ENCODE assay signal across 27 cellular contexts in genomic region chr4:138558886-138559285, GRCh38.
"Had no signal": no experiment of that assay in that cellular context is flagged by ENCODE, and none has a peak within 500 bp of the region (broad histone marks: within the 10 kb centered on the region; RNA-seq: fewer than 3 reads in every experiment).

No MANE protein-coding gene starts in this region.

- H3K27me3 ChIP-seq: body of pancreas had no signal

- H3K4me3 ChIP-seq: body of pancreas had no signal

- DNase-seq: activated CD4-positive, alpha-beta memory T cell treated with anti-CD3 and anti-CD28 coated beads for 36 hours; activated CD4-positive, alpha-beta T cell treated with anti-CD3 and anti-CD28 coated beads for 36 hours; activated CD4-positive, alpha-beta T cell treated with anti-CD3 and anti-CD28 coated beads, Interleukin-2, amount 10 ng/mL, durations not matched to agents 24 days and 14 days; activated CD4-positive, CD25-positive, alpha-beta regulatory T cell; activated CD4-positive, CD25-positive, alpha-beta regulatory T cell treated with anti-CD3 and anti-CD28 coated beads, Interleukin-2, amount 50 U/mL, for 72 hours; activated CD8-positive, alpha-beta memory T cell treated with anti-CD3 and anti-CD28 coated beads, Interleukin-2, amount 10 ng/mL, durations not matched to agents 7 days and 5 days; activated CD8-positive, alpha-beta memory T cell treated with anti-CD3 and anti-CD28 coated beads, Interleukin-2, amount 50 U/mL, for 4 hours; activated CD8-positive, alpha-beta T cell treated with anti-CD3 and anti-CD28 coated beads, Interleukin-2, amount 10 ng/mL, durations not matched to agents 7 days and 5 days; activated effector memory CD4-positive, alpha-beta T cell treated with anti-CD3 and anti-CD28 coated beads, Interleukin-2, amount 50 U/mL, for 16 hours; activated naive CD4-positive, alpha-beta T cell treated with anti-CD3 and anti-CD28 coated beads, Interleukin-2, amount 10 ng/mL, durations not matched to agents 7 days and 5 days; activated naive CD8-positive, alpha-beta T cell treated with anti-CD3 and anti-CD28 coated beads, Interleukin-2, amount 10 ng/mL, durations not matched to agents 7 days and 5 days; activated T-cell treated with anti-CD3 and anti-CD28 coated beads, Interleukin-2, amount 50 U/mL, for 1 hour; activated T-cell treated with anti-CD3 and anti-CD28 coated beads, Interleukin-2, amount 50 U/mL, for 48 hours; amygdala; aorta; body of pancreas; caudate nucleus; cortex of kidney; dermis blood vessel endothelial cell; effector CD4-positive, alpha-beta T cell; endodermal cell; foreskin fibroblast; head of caudate nucleus; hypothalamus; T-helper 2 cell had no signal

- H3K27ac ChIP-seq: body of pancreas had no signal

- H3K4me1 ChIP-seq: body of pancreas had no signal

- ATAC-seq: activated CD4-positive, alpha-beta T cell treated with anti-CD3 and anti-CD28 coated beads for 36 hours; activated CD8-positive, alpha-beta memory T cell treated with anti-CD3 and anti-CD28 coated beads, Interleukin-2, amount 10 ng/mL, durations not matched to agents 7 days and 5 days; activated CD8-positive, alpha-beta T cell treated with anti-CD3 and anti-CD28 coated beads, Interleukin-2, amount 10 ng/mL, durations not matched to agents 7 days and 5 days; activated naive CD4-positive, alpha-beta T cell treated with anti-CD3 and anti-CD28 coated beads, Interleukin-2, amount 50 U/mL, for 72 hours; body of pancreas; esophagus mucosa had no signal

- H3K9me3 ChIP-seq: body of pancreas had no signal
